In the genomic region with DNA sequence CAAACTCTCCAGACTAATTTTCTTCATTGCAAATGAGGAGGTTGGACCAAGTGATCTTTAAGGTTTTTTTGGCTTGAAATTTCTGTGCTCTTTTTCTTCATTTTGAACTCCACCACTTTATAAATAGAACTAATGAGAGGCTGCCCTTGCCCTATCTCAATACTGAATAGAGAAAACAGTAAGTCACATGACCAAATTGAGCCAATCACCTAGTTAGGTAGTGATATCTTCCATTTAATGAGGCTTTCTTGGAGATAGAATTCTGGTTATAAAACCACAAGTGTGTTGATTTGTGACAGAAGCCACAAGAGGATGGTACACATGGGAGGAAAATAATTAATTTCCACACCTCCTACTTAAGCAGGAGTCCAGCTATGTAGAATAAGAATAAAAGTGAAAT, we compare ENCODE assay signal across 22 cellular contexts.
DNase-seq lines count a peak whose midpoint lies in the region; ATAC-seq, FAIRE-seq and TF ChIP-seq lines count a peak whose summit lies in the region.
"Had no signal": no experiment of that assay in that cellular context is flagged by ENCODE, and none has a peak within 500 bp of the region (broad histone marks: within the 10 kb centered on the region; RNA-seq: fewer than 3 reads in every experiment).

No MANE protein-coding gene starts in this region.

- intact Hi-C loops in natural killer cell (cut with micrococcal nuclease) (no loop called here), kidney (cut with DNase I) (no loop called here)

- H3K27ac ChIP-seq in kidney (ENCODE audit: low read depth in 2 of 2, low read length in 2 of 2), result no peak overlapping the region
- H3K27ac ChIP-seq: HL-60 had no signal

- H3K27ac Mint-ChIP-seq in natural killer cell treated with Interleukin-12 subunit alpha and Interleukin-12 subunit beta and Interleukin-15 and Interleukin-18, amount 100 ng/mL, for 72 hours, result peak overlapping the region; percentile 73 to 89
- peak overlapping the region in 1 of 2 donors; percentile 39 for H3K27ac Mint-ChIP-seq in natural killer cell
- H3K27ac Mint-ChIP-seq in T-helper 2 cell treated with Interferon-gamma antibody and Interleukin-4, amounts not matched to agents 5 μg/mL and 100 μg/mL, for 36 hours, result peak overlapping the region; percentile 13
- H3K27ac Mint-ChIP-seq: B cell; CD4-positive, CD25-positive, alpha-beta regulatory T cell; IgD-negative memory B cell had no signal

- H3K27me3 Mint-ChIP-seq in natural killer cell treated with Interleukin-12 subunit alpha and Interleukin-12 subunit beta and Interleukin-15 and Interleukin-18, amount 100 ng/mL, for 72 hours, result no peaks in the 10 kb centered on the region
- no peaks in the 10 kb centered on the region for H3K27me3 Mint-ChIP-seq in natural killer cell (ENCODE audit: low read depth in 2 of 2)
- no peaks in the 10 kb centered on the region for H3K27me3 Mint-ChIP-seq in T-helper 2 cell treated with Interferon-gamma antibody and Interleukin-4, amounts not matched to agents 5 μg/mL and 100 μg/mL, for 36 hours (ENCODE audit: low read depth)
- H3K27me3 Mint-ChIP-seq: B cell; CD4-positive, CD25-positive, alpha-beta regulatory T cell; IgD-negative memory B cell had no signal

- no peak overlapping the region for H3K4me3 ChIP-seq in kidney (ENCODE audit: low read length in 2 of 2)
- H3K4me3 ChIP-seq: HAP-1 had no signal

- ATAC-seq in natural killer cell treated with Interleukin-12 subunit alpha and Interleukin-12 subunit beta and Interleukin-15 and Interleukin-18, amount 100 ng/mL, for 72 hours, result no peak
- ATAC-seq in natural killer cell (no peak), HG02678 (IDR thresholded peaks at IDR 0.05; ENCODE audit: unreplicated experiment) (no peak)

- H3K36me3 Mint-ChIP-seq in natural killer cell treated with Interleukin-12 subunit alpha and Interleukin-12 subunit beta and Interleukin-15 and Interleukin-18, amount 100 ng/mL, for 72 hours, result no peaks in the 10 kb centered on the region
- H3K36me3 Mint-ChIP-seq in natural killer cell, result no peaks in the 10 kb centered on the region
- H3K36me3 Mint-ChIP-seq in T-helper 2 cell treated with Interferon-gamma antibody and Interleukin-4, amounts not matched to agents 5 μg/mL and 100 μg/mL, for 36 hours (ENCODE audit: low read depth), result peaks cover 2% of the 10 kb centered on the region
- H3K36me3 Mint-ChIP-seq: CD4-positive, CD25-positive, alpha-beta regulatory T cell; IgD-negative memory B cell had no signal

- peak overlapping the region; percentile 54 for H3K4me3 Mint-ChIP-seq in natural killer cell treated with Interleukin-12 subunit alpha and Interleukin-12 subunit beta and Interleukin-15 and Interleukin-18, amount 100 ng/mL, for 72 hours
- H3K4me3 Mint-ChIP-seq in natural killer cell, result no peak overlapping the region
- peak overlapping the region; percentile 56 for H3K4me3 Mint-ChIP-seq in T-helper 2 cell treated with Interferon-gamma antibody and Interleukin-4, amounts not matched to agents 5 μg/mL and 100 μg/mL, for 36 hours
- H3K4me3 Mint-ChIP-seq: B cell; CD4-positive, CD25-positive, alpha-beta regulatory T cell; IgD-negative memory B cell had no signal

- H3K9me3 Mint-ChIP-seq in natural killer cell treated with Interleukin-12 subunit alpha and Interleukin-12 subunit beta and Interleukin-15 and Interleukin-18, amount 100 ng/mL, for 72 hours, result no peaks in the 10 kb centered on the region
- no peaks in the 10 kb centered on the region for H3K9me3 Mint-ChIP-seq in natural killer cell
- H3K9me3 Mint-ChIP-seq in T-helper 2 cell treated with Interferon-gamma antibody and Interleukin-4, amounts not matched to agents 5 μg/mL and 100 μg/mL, for 36 hours, result no peaks in the 10 kb centered on the region

- no peaks in the 10 kb centered on the region for H3K4me1 ChIP-seq in kidney (ENCODE audit: control insufficient read depth in 1 of 2, insufficient read depth in 1 of 2, low read depth in 1 of 2, low read length in 2 of 2)
- H3K4me1 ChIP-seq: Caco-2, HAP-1 had no signal

- H3K36me3 ChIP-seq in kidney (ENCODE audit: control insufficient read depth in 1 of 2, insufficient read depth in 2 of 2, low read length in 2 of 2), result no peaks in the 10 kb centered on the region
- H3K36me3 ChIP-seq: HAP-1 had no signal

- FAIRE-seq in kidney (lab: Jason Lieb, UNC), result no peak
- FAIRE-seq: HTR-8/SVneo had no signal

- no peaks in the 10 kb centered on the region for H3K9me3 ChIP-seq in kidney (ENCODE audit: control insufficient read depth in 1 of 2, low read length in 2 of 2)
- H3K9me3 ChIP-seq: Caco-2, HAP-1 had no signal

- H3K9ac ChIP-seq in kidney (ENCODE audit: low read length in 2 of 2), result no peak overlapping the region

- no peak for TF ChIP-seq CTCF in natural killer cell (IDR thresholded peaks at IDR 0.05)
- no peak for TF ChIP-seq CTCF in kidney (IDR thresholded peaks at IDR 0.05; ENCODE audit: borderline replicate concordance, extremely low read depth, insufficient read depth)

- DNase-seq in natural killer cell treated with Interleukin-12 subunit alpha and Interleukin-12 subunit beta and Interleukin-15 and Interleukin-18, amount 100 ng/mL, for 72 hours (ENCODE audit: low spot score), result no peak
- DNase-seq in natural killer cell, result no peak
- peak; percentile 23 for DNase-seq in NAMALWA (ENCODE audit: low spot score)
- DNase-seq in T-helper 2 cell treated with Interferon-gamma antibody and Interleukin-4, amounts not matched to agents 5 μg/mL and 100 μg/mL, for 36 hours (ENCODE audit: low spot score), result no peak
- DNase-seq in NCI-H446 (lab: John Stamatoyannopoulos, UW), result no peak
- no peak for DNase-seq in kidney
- DNase-seq in NCI-H748 treated with DMSO at 0.1 percent for 48 hours (lab: John Stamatoyannopoulos, UW), result no peak
- DNase-seq: Caco-2; CD4-positive, CD25-positive, alpha-beta regulatory T cell; DMS53; NCI-H1092; NCI-H146; NCI-H2081; NCI-H345; NCI-H526 treated with DMSO at 0.1 percent for 48 hours; SHP77 treated with DMSO at 0.1 percent for 48 hours had no signal

- H3K4me1 Mint-ChIP-seq in natural killer cell treated with Interleukin-12 subunit alpha and Interleukin-12 subunit beta and Interleukin-15 and Interleukin-18, amount 100 ng/mL, for 72 hours (ENCODE audit: low read depth in 2 of 2), result peaks cover 22 to 30% of the 10 kb centered on the region in 2 donors
- H3K4me1 Mint-ChIP-seq in natural killer cell, result peaks cover 20 to 27% of the 10 kb centered on the region in 2 donors
- H3K4me1 Mint-ChIP-seq in T-helper 2 cell treated with Interferon-gamma antibody and Interleukin-4, amounts not matched to agents 5 μg/mL and 100 μg/mL, for 36 hours (ENCODE audit: low read depth), result peaks cover 36% of the 10 kb centered on the region
- H3K4me1 Mint-ChIP-seq: B cell had no signal
